In genomic region chr15:35755237-35755802, GRCh38 we compare ENCODE assay signal across 1 cellular context.
TF ChIP-seq lines count a peak whose summit lies in the region.

No MANE protein-coding gene starts in this region.

TF ChIP-seq in HEK293, 187 proteins besides CTCF, POLR2A, EP300 and RAD21 (continued from another document):
- TF ChIP-seq ZNF366 (tag by site-specific recombination; conservative IDR thresholded peaks at IDR 0.05) = 0 out of 2 replicates have a peak, but pooled peaks have one; percentile 11
- peak; percentile 38; the same call in 1 of the 2 replicates for TF ChIP-seq BCL6B (tag by site-specific recombination; IDR thresholded peaks at IDR 0.05)
- TF ChIP-seq OSR2 (tag by site-specific recombination; IDR thresholded peaks at IDR 0.05) = peak; percentile 39; the same call in 1 of the 2 replicates
- TF ChIP-seq WT1 (tag by site-specific recombination; IDR thresholded peaks at IDR 0.05) = peak; percentile 60
- TF ChIP-seq BCL11B (tag by site-specific recombination; IDR thresholded peaks at IDR 0.05; ENCODE audit: low read depth) = 0 out of 2 replicates have a peak, but pooled peaks have one; percentile 48
